Comparison of ENCODE assay signal across 22 cellular contexts in the genomic region with DNA sequence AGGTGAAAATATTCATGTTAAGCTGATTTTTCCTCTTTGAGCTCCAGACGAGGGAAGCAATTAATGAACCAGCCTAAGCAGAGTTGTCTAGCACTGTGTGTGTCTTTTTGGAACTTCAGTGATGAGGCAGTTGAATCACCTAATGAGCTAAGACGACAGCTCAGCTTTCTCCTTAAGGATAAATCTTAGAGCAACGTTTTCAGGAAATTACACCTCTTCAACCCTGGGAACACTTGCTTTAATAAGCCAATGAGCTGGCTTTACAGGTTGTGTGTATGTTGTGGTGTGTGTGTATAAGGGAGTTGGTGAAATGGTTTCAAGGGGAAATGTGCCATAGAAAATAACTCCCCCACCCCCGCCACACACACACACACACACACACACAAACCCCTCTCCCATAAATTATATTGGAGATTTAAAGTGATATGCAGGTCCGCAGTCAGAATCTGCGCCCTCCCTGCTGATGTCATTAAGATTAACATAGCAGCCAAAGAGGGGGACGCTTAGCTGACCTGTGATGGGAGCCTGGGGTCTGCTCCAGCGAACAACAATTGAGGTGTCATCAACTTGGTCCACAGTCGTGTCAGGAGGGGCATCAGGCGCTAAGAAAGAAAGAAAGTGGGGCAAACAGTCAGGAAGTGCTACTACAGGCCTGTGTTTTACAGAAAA. TPM values are rescaled to one million over a fixed set of nuclear protein-coding genes. Genes with fewer than 3 reads are reported as not detected.
DNase-seq lines count a peak whose midpoint lies in the region; FAIRE-seq and TF ChIP-seq lines count a peak whose summit lies in the region.
"Had no signal": no experiment of that assay in that cellular context is flagged by ENCODE, and none has a peak within 500 bp of the region (broad histone marks: within the 10 kb centered on the region; RNA-seq: fewer than 3 reads in every experiment).

No MANE protein-coding gene starts in this region.

- H3K27me3 ChIP-seq in GM23248 (replicated peaks; ENCODE audit: insufficient read depth): no peaks in the 10 kb centered on the region
- H3K27me3 ChIP-seq in astrocyte (ENCODE audit: insufficient read depth, low read length): no peaks in the 10 kb centered on the region
- H3K27me3 ChIP-seq in fibroblast of lung (ENCODE audit: control insufficient read depth, insufficient read depth, low read length): no peaks in the 10 kb centered on the region
- no peaks in the 10 kb centered on the region for H3K27me3 ChIP-seq in SK-N-SH (ENCODE audit: insufficient read depth)
- no peaks in the 10 kb centered on the region for H3K27me3 ChIP-seq in esophagus squamous epithelium
- H3K27me3 ChIP-seq: BLaER1, Peyer's patch had no signal

- no peaks in the 10 kb centered on the region for H3K27me3 Mint-ChIP-seq in astrocyte (ENCODE audit: low read depth, unreplicated experiment)
- H3K27me3 Mint-ChIP-seq in osteocyte (ENCODE audit: unreplicated experiment): no peaks in the 10 kb centered on the region

- H2AFZ ChIP-seq in GM23248 (no peak overlapping the region), astrocyte (ENCODE audit: low read depth, low read length) (no peak overlapping the region), fibroblast of lung (ENCODE audit: low read length) (no peak overlapping the region), SK-N-SH (ENCODE audit: low read depth) (no peak overlapping the region)
- H2AFZ ChIP-seq: GM23338 had no signal

- H3K4me1 Mint-ChIP-seq in astrocyte (ENCODE audit: low read depth, unreplicated experiment) (peaks cover 54% of the 10 kb centered on the region), osteocyte (ENCODE audit: unreplicated experiment) (peaks cover 90% of the 10 kb centered on the region)
- H3K4me1 Mint-ChIP-seq: CD4-positive, alpha-beta memory T cell had no signal

- H3K9ac ChIP-seq in GM23248 (peak overlapping the region; percentile 50), astrocyte (ENCODE audit: low read length) (peak overlapping the region; percentile 39), fibroblast of lung (ENCODE audit: insufficient read depth, low read length) (no peak overlapping the region), SK-N-SH (no peak overlapping the region)
- H3K9ac ChIP-seq: BLaER1 had no signal

- no peak for FAIRE-seq in astrocyte (lab: Jason Lieb, UNC)
- FAIRE-seq: A549, GM12878, GM19239, K562 had no signal

- H3K4me2 ChIP-seq in GM23248 (ENCODE audit: unreplicated experiment) (no peak overlapping the region), astrocyte (ENCODE audit: low read length) (peak overlapping the region; percentile 34), fibroblast of lung (ENCODE audit: extremely low read depth, insufficient read depth, low read length) (no peak overlapping the region), SK-N-SH (no peak overlapping the region)
- H3K4me2 ChIP-seq: A549, BLaER1, GM23338 had no signal

- H3K36me3 ChIP-seq in GM23248 (ENCODE audit: low read depth) (peaks cover 99% of the 10 kb centered on the region), astrocyte (ENCODE audit: insufficient read depth, low read length) (peaks cover 89% of the 10 kb centered on the region), fibroblast of lung (ENCODE audit: control insufficient read depth, insufficient read depth, low read length) (peaks cover 25% of the 10 kb centered on the region), SK-N-SH (replicated peaks in 1 of 2; ENCODE audit: control insufficient read depth in 1 of 2, insufficient read depth in 2 of 2, low read length in 1 of 2) (peaks cover 63 to 91% of the 10 kb centered on the region in 2 experiments), esophagus squamous epithelium (peaks cover 0 to 40% (median 0%) of the 10 kb centered on the region in 3 donors)
- H3K36me3 ChIP-seq: BLaER1 had no signal

- H3K79me2 ChIP-seq in GM23248 (ENCODE audit: insufficient read depth) (no peaks in the 10 kb centered on the region), astrocyte (ENCODE audit: insufficient read depth, low read length) (peaks cover 36% of the 10 kb centered on the region), fibroblast of lung (ENCODE audit: control insufficient read depth, insufficient read depth, low read length) (peaks cover 20% of the 10 kb centered on the region), SK-N-SH (ENCODE audit: insufficient read depth) (peaks cover 51% of the 10 kb centered on the region)

- H3K4me3 Mint-ChIP-seq in astrocyte (ENCODE audit: unreplicated experiment) (no peak overlapping the region), osteocyte (ENCODE audit: unreplicated experiment) (no peak overlapping the region)
- H3K4me3 Mint-ChIP-seq: CD4-positive, alpha-beta memory T cell; GM23338 had no signal

- CTCF ChIA-PET in SK-N-SH (lab: Yijun Ruan, JAX): no interaction called here

- H4K20me1 ChIP-seq in GM23248 (ENCODE audit: insufficient read depth) (peaks cover 31% of the 10 kb centered on the region; the same call in 1 of the 2 replicates), astrocyte (ENCODE audit: insufficient read depth, low read length) (peaks cover 94% of the 10 kb centered on the region), fibroblast of lung (ENCODE audit: control insufficient read depth, extremely low read depth, insufficient read depth, low read length) (peaks cover under 1% of the 10 kb centered on the region), SK-N-SH (ENCODE audit: insufficient read depth) (peaks cover 57% of the 10 kb centered on the region)
- H4K20me1 ChIP-seq: BLaER1 had no signal

- no peaks in the 10 kb centered on the region for H3K9me2 ChIP-seq in GM23248 (ENCODE audit: insufficient read depth)
- H3K9me2 ChIP-seq in SK-N-SH: no peaks in the 10 kb centered on the region

- H3K9me3 Mint-ChIP-seq in astrocyte (ENCODE audit: unreplicated experiment): no peaks in the 10 kb centered on the region
- no peaks in the 10 kb centered on the region for H3K9me3 Mint-ChIP-seq in osteocyte (ENCODE audit: unreplicated experiment)
- H3K9me3 Mint-ChIP-seq: GM23338 had no signal

- in situ Hi-C loops in GM23248 (cut with MboI): no loop called here

- no peak overlapping the region for H3K4me3 ChIP-seq in GM23248
- H3K4me3 ChIP-seq in astrocyte (ENCODE audit: insufficient read depth, low read depth, low read length): no peak overlapping the region
- H3K4me3 ChIP-seq in fibroblast of lung (replicated peaks in 1 of 4; ENCODE audit: control extremely low read depth in 1 of 4, insufficient read depth in 1 of 4, low read depth in 3 of 4, low read length in 4 of 4): no peak overlapping the region
- no peak overlapping the region for H3K4me3 ChIP-seq in SK-N-SH (ENCODE audit: low read depth in 2 of 2, low read length in 1 of 2)
- no peak overlapping the region for H3K4me3 ChIP-seq in foreskin fibroblast (ENCODE audit: low read depth in 1 of 2, low read length in 2 of 2)
- H3K4me3 ChIP-seq in esophagus squamous epithelium: no peak overlapping the region
- H3K4me3 ChIP-seq: A549, BLaER1, GM12878, GM23338, K562, Peyer's patch had no signal

- 71 to 78% methylated on average over 10 of the region's 10 CpGs for WGBS in GM23248 (ENCODE audit: low coverage in 1 of 2, low lambda C conversion rate in 2 of 2, missing lambda C conversion rate in 2 of 2), 2 experiments
- WGBS in SK-N-SH (ENCODE audit: low lambda C conversion rate): 89% methylated on average over 10 of the region's 10 CpGs
- WGBS in esophagus squamous epithelium, 2 donors: 69 to 76% methylated on average over 6 to 9 of the region's 10 CpGs

- POLR2A ChIA-PET in SK-N-SH (lab: Yijun Ruan, JAX): no interaction called here

- H3K9me3 ChIP-seq in GM23248 (ENCODE audit: low read depth): no peaks in the 10 kb centered on the region
- H3K9me3 ChIP-seq in astrocyte (ENCODE audit: insufficient read depth, low read depth, low read length): no peaks in the 10 kb centered on the region
- no peaks in the 10 kb centered on the region for H3K9me3 ChIP-seq in fibroblast of lung (ENCODE audit: control insufficient read depth, insufficient read depth, low read depth, low read length)
- H3K9me3 ChIP-seq in SK-N-SH: no peaks in the 10 kb centered on the region
- H3K9me3 ChIP-seq in esophagus squamous epithelium: no peaks in the 10 kb centered on the region
- H3K9me3 ChIP-seq: A549, BLaER1, Peyer's patch had no signal

- TF ChIP-seq POLR2A in esophagus squamous epithelium (IDR thresholded peaks at IDR 0.05): no peak

- peak overlapping the region; percentile 68 for H3K27ac ChIP-seq in GM23248
- H3K27ac ChIP-seq in astrocyte (ENCODE audit: low read depth, low read length): peak overlapping the region; percentile 16
- H3K27ac ChIP-seq in fibroblast of lung (ENCODE audit: insufficient read depth, low read length): no peak overlapping the region
- peak overlapping the region in 1 of 2 experiments; percentile 83; a peak in 2 of 4 replicates for H3K27ac ChIP-seq in SK-N-SH (ENCODE audit: low read depth in 2 of 2, low read length in 1 of 2)
- peak overlapping the region in 1 of 4 donors; percentile 49 for H3K27ac ChIP-seq in esophagus squamous epithelium
- H3K27ac ChIP-seq: BLaER1 had no signal

- TF ChIP-seq CTCF in astrocyte (IDR thresholded peaks at IDR 0.05; ENCODE audit: insufficient read depth, low read depth, low read length) (no peak), fibroblast of lung (conservative IDR thresholded peaks at IDR 0.05 in 1 of 2, IDR thresholded peaks at IDR 0.05 in 1 of 2; ENCODE audit: low read depth in 1 of 2, low read length in 2 of 2) (no peak), osteocyte (IDR thresholded peaks at IDR 0.05) (no peak), SK-N-SH (IDR thresholded peaks at IDR 0.05) (no peak), foreskin fibroblast (IDR thresholded peaks at IDR 0.05; ENCODE audit: low read depth, low read length) (no peak), esophagus squamous epithelium (IDR thresholded peaks at IDR 0.05) (no peak)

- no peak for TF ChIP-seq RAD21 in SK-N-SH (IDR thresholded peaks at IDR 0.05; ENCODE audit: low read length)

- peaks cover 63% of the 10 kb centered on the region for H3K4me1 ChIP-seq in GM23248 (ENCODE audit: insufficient read depth)
- peaks cover 60% of the 10 kb centered on the region for H3K4me1 ChIP-seq in astrocyte (ENCODE audit: insufficient read depth, low read length)
- H3K4me1 ChIP-seq in fibroblast of lung (ENCODE audit: control insufficient read depth, extremely low read depth, insufficient read depth, low read length): peaks cover 8% of the 10 kb centered on the region
- peaks cover 0 to 30% of the 10 kb centered on the region in 2 experiments; a peak in 3 of 4 replicates for H3K4me1 ChIP-seq in SK-N-SH (ENCODE audit: control insufficient read depth in 1 of 2, insufficient read depth in 2 of 2, low read depth in 1 of 2, low read length in 1 of 2)
- H3K4me1 ChIP-seq in esophagus squamous epithelium: peaks cover 0 to 24% (median 4%) of the 10 kb centered on the region in 3 donors
- H3K4me1 ChIP-seq: BLaER1, Peyer's patch had no signal

- H3F3A ChIP-seq in GM23248 (ENCODE audit: insufficient read depth) (peaks cover 97% of the 10 kb centered on the region), SK-N-SH (replicated peaks; ENCODE audit: insufficient read depth) (peaks cover 97% of the 10 kb centered on the region)

- H3K36me3 Mint-ChIP-seq in astrocyte (ENCODE audit: low read depth, unreplicated experiment) (peaks cover 45% of the 10 kb centered on the region), osteocyte (ENCODE audit: unreplicated experiment) (peaks cover 85% of the 10 kb centered on the region)
- H3K36me3 Mint-ChIP-seq: CD4-positive, alpha-beta memory T cell had no signal

- DNase-seq in GM23248: peak; percentile 63
- DNase-seq in astrocyte (ENCODE audit: low read depth): no peak
- peak; percentile 49 to 54 for DNase-seq in fibroblast of lung (ENCODE audit: low read depth in 2 of 2)
- DNase-seq in osteocyte (ENCODE audit: extremely low spot score, unreplicated experiment): no peak
- DNase-seq in SK-N-SH: no peak
- DNase-seq in NCI-H526 treated with DMSO at 0.1 percent for 48 hours (lab: John Stamatoyannopoulos, UW): no peak
- no peak for DNase-seq in foreskin fibroblast
- no peak for DNase-seq in esophagus squamous epithelium (lab: John Stamatoyannopoulos, UW)
- DNase-seq: CD4-positive, alpha-beta memory T cell; DMS53; EL; NCI-H1105; NCI-H2081 treated with DMSO at 0.1 percent for 48 hours; NCI-H446 treated with DMSO at 0.1 percent for 48 hours; NK-92 treated with Interleukin-12 subunit alpha and Interleukin-12 subunit beta, amount 100 ng/mL, for 24 hours; Peyer's patch had no signal

- intact Hi-C loops in esophagus squamous epithelium (cut with DNase I): no loop called here

- H3K27ac Mint-ChIP-seq in astrocyte (ENCODE audit: unreplicated experiment) (peak overlapping the region; percentile 79), osteocyte (ENCODE audit: unreplicated experiment) (peak overlapping the region; percentile 87)
- H3K27ac Mint-ChIP-seq: CD4-positive, alpha-beta memory T cell; GM23338 had no signal

- no peak for TF ChIP-seq EP300 in SK-N-SH (IDR thresholded peaks at IDR 0.05; ENCODE audit: borderline replicate concordance in 1 of 2, low read depth in 1 of 2, low read length in 1 of 2)

RNA-seq across cellular contexts. Expression of a gene that starts 28.1 kb away (rescaled TPM):
- 33,406 and 36,331 TPM in 2 replicates for total RNA-seq in GM23248 (2014; rRNA removed; shearing (Covaris generic))
- polyA plus RNA-seq in GM23248 (2016; fragmentation: Nextera tagmentation; extraction: Ambion mirVana) (19,771 and 20,647 TPM in 2 replicates), fibroblast of lung (3,495 and 3,629 TPM in 2 replicates), SK-N-SH (2012; rRNA removed) (1,637 and 1,671 TPM in 2 replicates)
- total RNA-seq in astrocyte (17,010 and 22,524 TPM in 2 replicates), fibroblast of lung (3,444 and 5,906 TPM in 2 replicates), osteocyte (16,854 and 18,487 TPM in 2 replicates), esophagus squamous epithelium (100 to 1,000 TPM in 2 of 4 donors, 10 to 100 TPM in 2; 15.7 to 393 (median 112) TPM)
- 3,058 and 3,832 TPM in 2 replicates for polyA plus RNA-seq in fibroblast of lung (2012)
- polyA minus RNA-seq in fibroblast of lung (ENCODE audit: low replicate concordance): 4,954 and 5,215 TPM in 2 replicates
- polyA plus RNA-seq in SK-N-SH (2012; cell fraction: cytosol; rRNA removed): 978 and 1,254 TPM in 2 replicates
- polyA plus RNA-seq in SK-N-SH (2012; cell fraction: nucleus; rRNA removed): 2,323 and 4,066 TPM in 2 replicates
- total RNA-seq: CD4-positive, alpha-beta memory T cell had no signal

Comparison
In these comparisons a context has a peak if more than half of its experiments do, and no peak if none do; other contexts are left out.
1. DNase-seq: peak in GM23248 (single experiment) and fibroblast of lung (2 of 2); none in astrocyte (single experiment), osteocyte (single experiment), SK-N-SH (single experiment), NCI-H526 treated with DMSO at 0.1 percent for 48 hours (single experiment), foreskin fibroblast (0 of 2) and esophagus squamous epithelium (single experiment).
2. H3K9ac ChIP-seq: peak in GM23248 (single experiment) and astrocyte (single experiment); none in fibroblast of lung (single experiment) and SK-N-SH (single experiment).